Comparison of ENCODE assay signal across 35 cellular contexts in the genomic region with DNA sequence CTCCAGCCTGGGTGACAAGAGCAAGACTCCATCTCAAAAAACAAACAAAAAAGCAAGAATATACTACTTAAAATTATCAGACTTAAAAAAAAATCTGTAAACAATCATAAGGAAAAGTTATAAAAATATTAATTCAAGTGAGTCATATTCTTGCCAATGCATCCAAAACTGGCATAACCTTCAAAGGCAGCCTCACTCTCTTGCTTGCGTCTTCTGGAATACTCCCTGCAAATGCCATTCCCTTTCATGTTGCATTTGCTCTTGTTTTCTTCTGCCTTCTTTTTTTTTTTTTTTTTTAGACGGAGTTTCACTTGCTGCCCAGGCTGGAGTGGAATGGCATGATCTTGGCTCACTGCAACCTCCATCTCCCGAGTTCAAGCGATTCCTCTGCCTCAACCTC. TPM values are rescaled to one million over a fixed set of nuclear protein-coding genes. Genes with fewer than 3 reads are reported as not detected.
"Had no signal": no experiment of that assay in that cellular context is flagged by ENCODE, and none has a peak within 500 bp of the region (broad histone marks: within the 10 kb centered on the region; RNA-seq: fewer than 3 reads in every experiment).

No MANE protein-coding gene starts in this region.

- H3K9me3 ChIP-seq: adrenal gland, ascending aorta had no signal

- H3K27ac ChIP-seq: adrenal gland, ascending aorta, cardiac muscle cell, VCaP had no signal

- H3K4me1 ChIP-seq: adrenal gland, ascending aorta had no signal

- H3K4me3 ChIP-seq: adrenal gland, ascending aorta, cardiac muscle cell had no signal

- H3K27me3 ChIP-seq: adrenal gland, ascending aorta, cardiac muscle cell had no signal

- ATAC-seq: activated CD8-positive, alpha-beta T cell treated with anti-CD3 and anti-CD28 coated beads for 36 hours; activated naive CD4-positive, alpha-beta T cell treated with anti-CD3 and anti-CD28 coated beads, Interleukin-2, amount 50 U/mL, for 72 hours; activated T-cell treated with anti-CD3 and anti-CD28 coated beads, Interleukin-2, amount 50 U/mL, for 4 hours; activated T-cell treated with anti-CD3 and anti-CD28 coated beads, Interleukin-2, amount 50 U/mL, for 72 hours; activated T-helper 17 cell treated with anti-CD3 and anti-CD28 coated beads, Interleukin-2, amount 50 U/mL, for 72 hours had no signal

- H3K36me3 ChIP-seq: adrenal gland, ascending aorta, cardiac muscle cell had no signal

- DNase-seq: activated B cell treated with CpG ODN at 0.5 μM for 24 hours; activated CD4-positive, alpha-beta memory T cell treated with anti-CD3 and anti-CD28 coated beads for 36 hours; activated CD4-positive, alpha-beta T cell treated with anti-CD3 and anti-CD28 coated beads for 4 hours; activated CD4-positive, alpha-beta T cell treated with anti-CD3 and anti-CD28 coated beads, Interleukin-2, amount 10 ng/mL, durations not matched to agents 24 days and 14 days; activated CD4-positive, alpha-beta T cell treated with anti-CD3 and anti-CD28 coated beads, Interleukin-2, amount 50 U/mL, for 1 hour; activated CD4-positive, alpha-beta T cell treated with anti-CD3 and anti-CD28 coated beads, Interleukin-2, amount 50 U/mL, for 4 hours; activated CD4-positive, CD25-positive, alpha-beta regulatory T cell treated with anti-CD3 and anti-CD28 coated beads, Interleukin-2, amount 50 U/mL, for 72 hours; activated CD8-positive, alpha-beta memory T cell treated with anti-CD3 and anti-CD28 coated beads, Interleukin-2, amount 50 U/mL, for 4 hours; activated CD8-positive, alpha-beta T cell treated with anti-CD3 and anti-CD28 coated beads for 36 hours; activated effector memory CD4-positive, alpha-beta T cell treated with anti-CD3 and anti-CD28 coated beads, Interleukin-2, amount 50 U/mL, for 16 hours; activated gamma-delta T cell treated with Interleukin-2 at 50 U/mL for 16 hours; activated naive CD4-positive, alpha-beta T cell; activated naive CD4-positive, alpha-beta T cell treated with anti-CD3 and anti-CD28 coated beads for 36 hours; activated naive CD4-positive, alpha-beta T cell treated with anti-CD3 and anti-CD28 coated beads, Interleukin-2, amount 50 U/mL, for 16 hours; activated naive CD8-positive, alpha-beta T cell treated with anti-CD3 and anti-CD28 coated beads for 36 hours; activated T-cell treated with anti-CD3 and anti-CD28 coated beads for 4 hours; activated T-cell treated with anti-CD3 and anti-CD28 coated beads, Interleukin-2, amount 50 U/mL, for 1 hour; activated T-cell treated with anti-CD3 and anti-CD28 coated beads, Interleukin-2, amount 50 U/mL, for 4 hours; activated T-cell treated with anti-CD3 and anti-CD28 coated beads, Interleukin-2, amount 50 U/mL, for 72 hours; amygdala; anterior cingulate cortex; caudate nucleus; cerebellar nuclear complex; T-helper 1 cell; T-helper 2 cell; T-helper 9 cell had no signal

RNA-seq across cellular contexts. Expression of a gene that starts 42.1 kb away (rescaled TPM):
- total RNA-seq: activated CD4-positive, alpha-beta memory T cell treated with anti-CD3 and anti-CD28 coated beads for 36 hours; activated CD4-positive, alpha-beta T cell treated with anti-CD3 and anti-CD28 coated beads, Interleukin-2, amount 10 ng/mL, durations not matched to agents 24 days and 14 days; activated CD8-positive, alpha-beta memory T cell treated with anti-CD3 and anti-CD28 coated beads for 36 hours; activated CD8-positive, alpha-beta T cell treated with anti-CD3 and anti-CD28 coated beads for 36 hours; activated naive CD4-positive, alpha-beta T cell treated with anti-CD3 and anti-CD28 coated beads for 36 hours; activated naive CD4-positive, alpha-beta T cell treated with anti-CD3 and anti-CD28 coated beads, Interleukin-2, amount 50 U/mL, for 72 hours; activated naive CD8-positive, alpha-beta T cell treated with anti-CD3 and anti-CD28 coated beads for 36 hours; activated T-cell treated with anti-CD3 and anti-CD28 coated beads, Interleukin-2, amount 50 U/mL, for 4 hours; activated T-cell treated with anti-CD3 and anti-CD28 coated beads, Interleukin-2, amount 50 U/mL, for 72 hours; activated T-helper 1 cell treated with anti-CD3 and anti-CD28 coated beads, Interleukin-12 subunit alpha, Interleukin-12 subunit beta, Interleukin-2, Interleukin-4 antibody, amounts not matched to agents 30 ng/mL and 10 ng/mL and 1 ng/mL, durations not matched to agents 14 hours and 24 hours and 36 hours; activated T-helper 17 cell treated with anti-CD3 and anti-CD28 coated beads, Interleukin-2, amount 50 U/mL, for 72 hours; bronchial epithelial cell had no signal
